ENCODE assay signal across 25 cellular contexts in the genomic region with DNA sequence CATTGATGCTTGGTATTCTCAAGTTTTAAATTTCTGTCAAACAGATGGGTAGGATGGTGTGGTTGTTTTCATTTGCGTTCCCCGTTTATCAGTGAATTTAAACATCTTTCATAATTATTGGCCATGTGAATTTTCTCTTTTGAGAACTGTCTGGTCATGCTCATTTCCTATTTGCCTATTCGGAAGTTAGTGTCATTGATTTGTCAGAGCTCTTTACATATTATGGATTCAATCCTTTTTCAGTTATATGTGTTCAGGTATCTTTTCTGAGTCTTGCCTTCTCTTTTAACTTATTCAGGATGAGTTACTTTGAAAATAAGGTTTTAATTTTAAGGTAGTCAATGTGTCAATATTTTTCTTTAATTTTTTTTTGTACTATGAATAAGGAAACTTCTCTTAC.
A peak's percentile ranks its signal among the peaks of the same experiment; 100 is the strongest.
DNase-seq lines count a peak whose midpoint lies in the region; ATAC-seq, FAIRE-seq and TF ChIP-seq lines count a peak whose summit lies in the region.
"Had no signal": no experiment of that assay in that cellular context is flagged by ENCODE, and none has a peak within 500 bp of the region (broad histone marks: within the 10 kb centered on the region; RNA-seq: fewer than 3 reads in every experiment).

No MANE protein-coding gene starts in this region.

- H2BK20ac ChIP-seq in H1 (ENCODE audit: low read length), result no peak overlapping the region

- no peak overlapping the region for H3K4me3 ChIP-seq in H1 (ENCODE audit: extremely low read depth in 1 of 4, insufficient read depth in 2 of 4, low read depth in 3 of 4, low read length in 4 of 4)
- H3K4me3 ChIP-seq: BLaER1, GM12878 had no signal

- no peaks in the 10 kb centered on the region for H3K23me2 ChIP-seq in H1 (ENCODE audit: low read depth, low read length)

- no peak overlapping the region for H2BK5ac ChIP-seq in H1 (ENCODE audit: low read depth, low read length)

- ATAC-seq in WTC11 (no peak), HG02970 (IDR thresholded peaks at IDR 0.05; ENCODE audit: low FRiP score, unreplicated experiment) (no peak)
- ATAC-seq: GM12878 had no signal

- H3K4me3 Mint-ChIP-seq in WTC11, result no peak overlapping the region
- H3K4me3 Mint-ChIP-seq: CD14-positive monocyte; CD4-positive, alpha-beta memory T cell; CD4-positive, CD25-positive, alpha-beta regulatory T cell; CD8-positive, alpha-beta memory T cell had no signal

- 75% methylated on average over 3 of the region's 3 CpGs; no CpG with 5 or more reads in 1 of the 2 experiments for WGBS in H1 (ENCODE audit: extremely low coverage in 1 of 2, insufficient coverage in 1 of 2, insufficient read length in 1 of 2, insufficient replicate concordance in 2 of 2, low coverage in 1 of 2, low lambda C conversion rate in 2 of 2, missing lambda C conversion rate in 1 of 2), 2 experiments

- H3K27ac ChIP-seq in H1 (ENCODE audit: low read depth, low read length), result no peak overlapping the region
- H3K27ac ChIP-seq: 22Rv1, BLaER1 had no signal

- H3K4me1 Mint-ChIP-seq in WTC11, result peaks cover 23% of the 10 kb centered on the region
- H3K4me1 Mint-ChIP-seq: CD14-positive monocyte; CD4-positive, alpha-beta memory T cell; CD4-positive, CD25-positive, alpha-beta regulatory T cell; CD8-positive, alpha-beta memory T cell had no signal

- no peak overlapping the region for H3K14ac ChIP-seq in H1 (ENCODE audit: insufficient read length)

- no peaks in the 10 kb centered on the region for H3K36me3 Mint-ChIP-seq in WTC11
- H3K36me3 Mint-ChIP-seq: CD14-positive monocyte; CD4-positive, alpha-beta memory T cell; CD4-positive, CD25-positive, alpha-beta regulatory T cell; CD8-positive, alpha-beta memory T cell had no signal

- H3K79me1 ChIP-seq in H1 (ENCODE audit: low read depth, low read length), result no peaks in the 10 kb centered on the region

- in situ Hi-C loops in KBM-7 (cut with MboI; ENCODE audit: low pct_unique_long_range_greater_than_20kb, low sequenced_read_pairs), result no loop called here

- POLR2A ChIA-PET in WTC11 (lab: Charles Lee), result no interaction called here
- POLR2A ChIA-PET in H1 (lab: Charles Lee; ENCODE audit: partially characterized antibody), result no interaction called here

- no peaks in the 10 kb centered on the region; a peak in 1 of 4 replicates for H3K9me3 ChIP-seq in H1 (ENCODE audit: insufficient read depth in 2 of 2, low read depth in 1 of 2, low read length in 1 of 2)
- H3K9me3 ChIP-seq: BE2C, BLaER1 had no signal

- no peak overlapping the region for H3K4ac ChIP-seq in H1 (replicated peaks; ENCODE audit: insufficient read length, low read depth, low read length)

- H3K23ac ChIP-seq in H1 (ENCODE audit: insufficient read length), result no peak overlapping the region

- H4K5ac ChIP-seq in H1 (ENCODE audit: insufficient read length, low read depth, low read length), result no peak overlapping the region

- TF ChIP-seq EP300 in H1 (IDR thresholded peaks at IDR 0.05; ENCODE audit: borderline replicate concordance in 1 of 2, low read depth in 2 of 2, low read length in 2 of 2), result no peak

- no peak overlapping the region for H4K91ac ChIP-seq in H1 (replicated peaks; ENCODE audit: insufficient read length, low read length)

- no peak overlapping the region for H2BK120ac ChIP-seq in H1 (replicated peaks; ENCODE audit: low read depth, low read length)

- FAIRE-seq in A204.1 (lab: Jason Lieb, UNC), result peak; percentile 16
- FAIRE-seq in H1 (lab: Jason Lieb, UNC), result no peak
- FAIRE-seq: GM12878, GM12892, GM18507 had no signal

- no peak for TF ChIP-seq RAD21 in H1 (IDR thresholded peaks at IDR 0.05 in 1 of 2, conservative IDR thresholded peaks at IDR 0.05 in 1 of 2; ENCODE audit: low read depth in 2 of 2, low read length in 2 of 2)

- no peak overlapping the region for H3K9ac ChIP-seq in H1 (replicated peaks in 1 of 4; ENCODE audit: extremely low read depth in 1 of 4, low read depth in 3 of 4, low read length in 3 of 4)
- H3K9ac ChIP-seq: BLaER1 had no signal

- H3K9me3 Mint-ChIP-seq in WTC11, result peaks cover 9% of the 10 kb centered on the region

- TF ChIP-seq CTCF in WTC11 (IDR thresholded peaks at IDR 0.05), result no peak
- no peak for TF ChIP-seq CTCF in H1 (IDR thresholded peaks at IDR 0.05; ENCODE audit: control extremely low read depth in 1 of 3, insufficient read depth in 1 of 3, low read depth in 1 of 3, low read length in 3 of 3)

- no peak overlapping the region for H2BK12ac ChIP-seq in H1 (ENCODE audit: low read depth, low read length)

- H3K79me2 ChIP-seq in H1 (ENCODE audit: control insufficient read depth in 1 of 2, insufficient read depth in 2 of 2, low read length in 2 of 2), result no peaks in the 10 kb centered on the region

- no peak overlapping the region for H2AFZ ChIP-seq in H1 (ENCODE audit: low read length)

- CTCF ChIA-PET in WTC11 (lab: Charles Lee), result interaction anchor here (0.9 kb wide), 1 partner anchor 10 kb away, joined by 3 read pairs; no protein-coding TSS in a partner anchor
- CTCF ChIA-PET in H1 (lab: Charles Lee; ENCODE audit: partially characterized antibody), result interaction anchor here (0.7 kb wide), 1 partner anchor 46 kb away, joined by 3 read pairs; no protein-coding TSS in a partner anchor

- H4K8ac ChIP-seq in H1 (ENCODE audit: extremely low read depth, insufficient read depth, low read length), result no peak overlapping the region

- DNase-seq in WTC11 (ENCODE audit: low spot score), result no peak
- no peak for DNase-seq in H1 (ENCODE audit: low read depth in 1 of 2, low spot score in 2 of 2)
- DNase-seq in KBM-7, result no peak
- DNase-seq: ACHN; BE2C; C1 segment of cervical spinal cord; CD4-positive, alpha-beta memory T cell; CD4-positive, CD25-positive, alpha-beta regulatory T cell; CD8-positive, alpha-beta memory T cell; COR-L47; DMS 273 treated with DMSO at 0.1 percent for 48 hours; DMS153; DMS53; DMS79; DND-41; EL; GDM1 had no signal

- H3K27me3 ChIP-seq in H1 (replicated peaks in 1 of 4; ENCODE audit: control insufficient read depth in 3 of 4, extremely low read depth in 1 of 4, insufficient read depth in 3 of 4, low read length in 3 of 4), result no peaks in the 10 kb centered on the region
- H3K27me3 ChIP-seq: BLaER1 had no signal

- H2BK15ac ChIP-seq in H1 (ENCODE audit: low read length), result no peak overlapping the region

- no peak overlapping the region for H3K56ac ChIP-seq in H1 (replicated peaks; ENCODE audit: insufficient read length, low read depth, low read length)

- H3K27ac Mint-ChIP-seq in WTC11, result no peak overlapping the region
- H3K27ac Mint-ChIP-seq: CD14-positive monocyte; CD4-positive, alpha-beta memory T cell; CD4-positive, CD25-positive, alpha-beta regulatory T cell; CD8-positive, alpha-beta memory T cell had no signal

- H3K4me2 ChIP-seq in H1 (ENCODE audit: insufficient read depth in 1 of 2, low read depth in 2 of 2, low read length in 2 of 2), result no peak overlapping the region
- H3K4me2 ChIP-seq: BLaER1 had no signal

- H3K18ac ChIP-seq in H1 (ENCODE audit: extremely low read depth, low read length), result no peak overlapping the region

- H4K20me1 ChIP-seq in H1 (replicated peaks in 1 of 2; ENCODE audit: control insufficient read depth in 1 of 2, insufficient read depth in 2 of 2, low read length in 2 of 2), result no peaks in the 10 kb centered on the region
- H4K20me1 ChIP-seq: BLaER1 had no signal

- peaks cover 3 to 6% (median 5%) of the 10 kb centered on the region in 4 experiments; a peak in 4 of 7 replicates for H3K4me1 ChIP-seq in H1 (replicated peaks in 1 of 4; ENCODE audit: control insufficient read depth in 3 of 4, insufficient read depth in 4 of 4, low read length in 3 of 4)
- H3K4me1 ChIP-seq: BLaER1 had no signal

- no peaks in the 10 kb centered on the region for H3K36me3 ChIP-seq in H1 (ENCODE audit: control insufficient read depth in 2 of 4, insufficient read depth in 4 of 4, low read length in 3 of 4)
- H3K36me3 ChIP-seq: BE2C, BLaER1 had no signal

- no peak for TF ChIP-seq POLR2A in H1 (IDR thresholded peaks at IDR 0.05; ENCODE audit: control extremely low read depth in 1 of 2, low read depth in 2 of 2, low read length in 2 of 2)

- H3K27me3 Mint-ChIP-seq in WTC11 (ENCODE audit: low read depth), result no peaks in the 10 kb centered on the region; the same call in 1 of the 2 replicates
- H3K27me3 Mint-ChIP-seq: CD4-positive, CD25-positive, alpha-beta regulatory T cell had no signal

- no peak overlapping the region for H2AK5ac ChIP-seq in H1 (ENCODE audit: low read depth, low read length)

TF ChIP-seq in WTC11, 78 proteins besides CTCF, POLR2A, EP300 and RAD21 (continues in another document):
- peak; percentile 69; the same call in 1 of the 2 replicates for TF ChIP-seq GTF2I (CRISPR knock-in tag; conservative IDR thresholded peaks at IDR 0.05)
- TF ChIP-seq, protein P1, sequence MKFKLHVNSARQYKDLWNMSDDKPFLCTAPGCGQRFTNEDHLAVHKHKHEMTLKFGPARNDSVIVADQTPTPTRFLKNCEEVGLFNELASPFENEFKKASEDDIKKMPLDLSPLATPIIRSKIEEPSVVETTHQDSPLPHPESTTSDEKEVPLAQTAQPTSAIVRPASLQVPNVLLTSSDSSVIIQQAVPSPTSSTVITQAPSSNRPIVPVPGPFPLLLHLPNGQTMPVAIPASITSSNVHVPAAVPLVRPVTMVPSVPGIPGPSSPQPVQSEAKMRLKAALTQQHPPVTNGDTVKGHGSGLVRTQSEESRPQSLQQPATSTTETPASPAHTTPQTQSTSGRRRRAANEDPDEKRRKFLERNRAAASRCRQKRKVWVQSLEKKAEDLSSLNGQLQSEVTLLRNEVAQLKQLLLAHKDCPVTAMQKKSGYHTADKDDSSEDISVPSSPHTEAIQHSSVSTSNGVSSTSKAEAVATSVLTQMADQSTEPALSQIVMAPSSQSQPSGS (CRISPR knock-in tag; IDR thresholded peaks at IDR 0.05; ENCODE audit: borderline replicate concordance, low read depth), result no peak

TF ChIP-seq in H1, 55 proteins besides CTCF, POLR2A, EP300 and RAD21:
- TF ChIP-seq KDM1A (IDR thresholded peaks at IDR 0.05; ENCODE audit: borderline replicate concordance, low read length) (peak; percentile 94), NRF1 (IDR thresholded peaks at IDR 0.05; ENCODE audit: low read depth, low read length) (no peak)
